7 cellular contexts compared by ENCODE assay signal in genomic region chr11:42822188-42822587, GRCh38.
A peak's percentile ranks its signal among the peaks of the same experiment; 100 is the strongest.
DNase-seq lines count a peak whose midpoint lies in the region; ATAC-seq, FAIRE-seq and TF ChIP-seq lines count a peak whose summit lies in the region.
"Not testable (repeated sequence)": the region's sequence is repeated elsewhere in the genome, so short reads cannot be mapped to it uniquely, and the experiment has no call there.

No MANE protein-coding gene starts in this region.

- H3K56ac ChIP-seq in IMR-90 (ENCODE audit: extremely low read depth, insufficient read depth, low read length); H1 (replicated peaks; ENCODE audit: insufficient read length, low read depth, low read length): not testable (repeated sequence)

- BruUV-seq in IMR-90 (replicated peaks; lab: Mats Ljungman, UMichigan); K562 (replicated peaks; lab: Mats Ljungman, UMichigan); HepG2 (replicated peaks; lab: Mats Ljungman, UMichigan): not testable (repeated sequence)

- H4K91ac ChIP-seq in IMR-90 (ENCODE audit: insufficient read depth, low read depth, low read length); H1 (replicated peaks; ENCODE audit: insufficient read length, low read length); mesenchymal stem cell (ENCODE audit: low read length): not testable (repeated sequence)

- not testable (repeated sequence) for H3K4me2 ChIP-seq in A549; IMR-90 (ENCODE audit: low read depth, low read length); K562 (ENCODE audit: insufficient read depth, low read length); H1 (ENCODE audit: insufficient read depth in 1 of 2, low read depth in 2 of 2, low read length in 2 of 2); HepG2 (ENCODE audit: low read depth, low read length); mesenchymal stem cell (ENCODE audit: low read length, poor library complexity, severe bottlenecking); osteoblast (ENCODE audit: insufficient read depth, low read length)

- H3K27me3 ChIP-seq in IMR-90 (ENCODE audit: control insufficient read depth, insufficient read depth, low read length); K562 (ENCODE audit: control insufficient read depth in 2 of 2, insufficient read depth in 2 of 2, low read length in 2 of 2); H1 (replicated peaks in 1 of 4; ENCODE audit: control insufficient read depth in 3 of 4, extremely low read depth in 1 of 4, insufficient read depth in 3 of 4, low read length in 3 of 4); HepG2 (ENCODE audit: control insufficient read depth in 1 of 2, insufficient read depth in 2 of 2, low read length in 2 of 2); mesenchymal stem cell (ENCODE audit: control insufficient read depth in 1 of 2, insufficient read depth in 1 of 2, low read length in 2 of 2); osteoblast (ENCODE audit: insufficient read depth, low read length): not testable (repeated sequence)

- H3K79me1 ChIP-seq in IMR-90 (ENCODE audit: low read depth in 1 of 2, low read length in 2 of 2); H1 (ENCODE audit: low read depth, low read length); mesenchymal stem cell (replicated peaks; ENCODE audit: low read length, poor library complexity, severe bottlenecking): not testable (repeated sequence)

- H3K36me3 ChIP-seq in IMR-90 (ENCODE audit: control insufficient read depth, insufficient read depth, low read length); K562 (ENCODE audit: control insufficient read depth, insufficient read depth, low read length); H1 (ENCODE audit: control insufficient read depth in 2 of 4, insufficient read depth in 4 of 4, low read length in 3 of 4); HepG2 (replicated peaks in 1 of 2; ENCODE audit: control insufficient read depth in 1 of 2, insufficient read depth in 2 of 2, low read length in 2 of 2); mesenchymal stem cell (ENCODE audit: control insufficient read depth in 1 of 2, insufficient read depth in 2 of 2, low read depth in 1 of 2, low read length in 2 of 2); osteoblast (ENCODE audit: insufficient read depth, low read length): not testable (repeated sequence)

- not testable (repeated sequence) for H3K9me1 ChIP-seq in IMR-90 (ENCODE audit: insufficient read depth, low read length); K562 (ENCODE audit: control insufficient read depth, insufficient read depth, low read length)

- H2BK15ac ChIP-seq in IMR-90 (ENCODE audit: low read depth, low read length); H1 (ENCODE audit: low read length); mesenchymal stem cell (ENCODE audit: low read depth, poor library complexity, severe bottlenecking): not testable (repeated sequence)

- H4K5ac ChIP-seq in IMR-90 (ENCODE audit: low read depth, low read length); H1 (ENCODE audit: insufficient read length, low read depth, low read length): not testable (repeated sequence)

- not testable (repeated sequence) for ATAC-seq in A549; IMR-90 (ENCODE audit: low read depth); K562; HepG2

- WGBS in A549 (ENCODE audit: missing lambda C conversion rate): 43% methylated on average over 6 of the region's 6 CpGs
- WGBS in IMR-90 (ENCODE audit: extremely low coverage in 2 of 2, insufficient read length in 1 of 2), 2 experiments: no CpG with 5 or more reads among the region's 6 CpGs
- 4% methylated on average over 5 of the region's 6 CpGs for WGBS in K562 (ENCODE audit: insufficient coverage, low coverage, missing lambda C conversion rate)
- WGBS in H1 (ENCODE audit: extremely low coverage in 1 of 2, insufficient coverage in 1 of 2, insufficient read length in 1 of 2, insufficient replicate concordance in 2 of 2, low coverage in 1 of 2, low lambda C conversion rate in 2 of 2, missing lambda C conversion rate in 1 of 2), 2 experiments: 91% methylated on average over 6 of the region's 6 CpGs; no CpG with 5 or more reads in 1 of the 2 experiments
- 35% methylated on average over 6 of the region's 6 CpGs for WGBS in HepG2 (ENCODE audit: low lambda C conversion rate)
- WGBS in mesenchymal stem cell: 92% methylated on average over 6 of the region's 6 CpGs

- dilution Hi-C loops in IMR-90 (cut with HindIII; ENCODE audit: low sequenced_read_pairs, unreplicated experiment): not testable (repeated sequence)

- H3K23me2 ChIP-seq in H1 (ENCODE audit: low read depth, low read length): not testable (repeated sequence)

- H4K20me1 ChIP-seq in IMR-90 (ENCODE audit: insufficient read depth, low read length); K562 (replicated peaks; ENCODE audit: control insufficient read depth, insufficient read depth, low read length); H1 (replicated peaks in 1 of 2; ENCODE audit: control insufficient read depth in 1 of 2, insufficient read depth in 2 of 2, low read length in 2 of 2); HepG2 (ENCODE audit: insufficient read depth, low read length); osteoblast (ENCODE audit: insufficient read depth, low read length): not testable (repeated sequence)

- H2BK12ac ChIP-seq in H1 (ENCODE audit: low read depth, low read length); mesenchymal stem cell (ENCODE audit: low read length in 2 of 2): not testable (repeated sequence)

- in situ Hi-C loops in IMR-90 (cut with MboI; ENCODE audit: low sequenced_read_pairs); K562 (cut with MboI); HepG2 (cut with HindIII; ENCODE audit: extremely low pct_ligation_motif_present, low pct_unique_long_range_greater_than_20kb): not testable (repeated sequence)

- not testable (repeated sequence) for H2BK5ac ChIP-seq in IMR-90 (ENCODE audit: low read depth, low read length, poor library complexity, severe bottlenecking); H1 (ENCODE audit: low read depth, low read length)
- peak overlapping the region; percentile 66 for H2BK5ac ChIP-seq in mesenchymal stem cell (ENCODE audit: low read depth, low read length, poor library complexity, severe bottlenecking)

- not testable (repeated sequence) for H4K8ac ChIP-seq in IMR-90 (ENCODE audit: low read depth in 2 of 2, low read length in 2 of 2); H1 (ENCODE audit: extremely low read depth, insufficient read depth, low read length); mesenchymal stem cell (ENCODE audit: low read length)

- H2AK9ac ChIP-seq in IMR-90 (replicated peaks; ENCODE audit: low read depth, low read length, poor library complexity): not testable (repeated sequence)

- H2AFZ ChIP-seq in IMR-90 (replicated peaks; ENCODE audit: low read length, poor library complexity); K562 (ENCODE audit: low read depth, low read length); H1 (ENCODE audit: low read length); HepG2 (ENCODE audit: low read length); mesenchymal stem cell (ENCODE audit: low read depth, low read length); osteoblast (ENCODE audit: low read length): not testable (repeated sequence)

- H3K23ac ChIP-seq in IMR-90 (ENCODE audit: low read depth, low read length); H1 (ENCODE audit: insufficient read length); mesenchymal stem cell (ENCODE audit: low read length in 2 of 2): not testable (repeated sequence)

- H3K14ac ChIP-seq in IMR-90 (replicated peaks; ENCODE audit: low read depth, low read length); H1 (ENCODE audit: insufficient read length); mesenchymal stem cell (ENCODE audit: low read length in 2 of 2): not testable (repeated sequence)

- H3K4me1 ChIP-seq in A549; IMR-90 (ENCODE audit: control insufficient read depth, insufficient read depth, low read length); K562 (replicated peaks in 1 of 2; ENCODE audit: control insufficient read depth in 2 of 2, insufficient read depth in 2 of 2, low read length in 2 of 2); H1 (replicated peaks in 1 of 4; ENCODE audit: control insufficient read depth in 3 of 4, insufficient read depth in 4 of 4, low read length in 3 of 4); HepG2 (ENCODE audit: insufficient read depth, low read length); mesenchymal stem cell (ENCODE audit: control insufficient read depth, insufficient read depth, low read depth, low read length); osteoblast (ENCODE audit: insufficient read depth, low read length): not testable (repeated sequence)

- H3K79me2 ChIP-seq in K562 (ENCODE audit: control insufficient read depth, insufficient read depth, low read length); H1 (ENCODE audit: control insufficient read depth in 1 of 2, insufficient read depth in 2 of 2, low read length in 2 of 2); HepG2 (ENCODE audit: insufficient read depth, low read length); osteoblast (ENCODE audit: insufficient read depth, low read length): not testable (repeated sequence)

- H2AK5ac ChIP-seq in IMR-90 (ENCODE audit: low read depth, low read length); H1 (ENCODE audit: low read depth, low read length); mesenchymal stem cell (ENCODE audit: low read length, severe bottlenecking): not testable (repeated sequence)

- TF ChIP-seq POLR2A in A549 (IDR thresholded peaks at IDR 0.05; ENCODE audit: low read length); IMR-90 (IDR thresholded peaks at IDR 0.05; ENCODE audit: low read depth, low read length); K562 (conservative IDR thresholded peaks at IDR 0.05); H1 (IDR thresholded peaks at IDR 0.05; ENCODE audit: control extremely low read depth in 1 of 2, low read depth in 2 of 2, low read length in 2 of 2); HepG2 (IDR thresholded peaks at IDR 0.05; ENCODE audit: insufficient read depth in 1 of 2, low read depth in 2 of 2, low read length in 2 of 2): not testable (repeated sequence)

- not testable (repeated sequence) for H2BK120ac ChIP-seq in IMR-90 (ENCODE audit: low read depth, low read length); H1 (replicated peaks; ENCODE audit: low read depth, low read length); mesenchymal stem cell (ENCODE audit: low read depth, low read length)

- H3K27ac ChIP-seq in A549; IMR-90 (ENCODE audit: insufficient read depth, low read length); K562 (ENCODE audit: extremely low read depth, low read depth, low read length); H1 (ENCODE audit: low read depth, low read length); HepG2 (ENCODE audit: extremely low read length, insufficient read depth, low read length); mesenchymal stem cell (ENCODE audit: low read length, poor library complexity, severe bottlenecking); osteoblast (ENCODE audit: low read depth, low read length): not testable (repeated sequence)

- not testable (repeated sequence) for H3K4me3 ChIP-seq in A549; IMR-90 (ENCODE audit: insufficient read depth, low read depth, low read length); K562; H1 (ENCODE audit: extremely low read depth in 1 of 4, insufficient read depth in 2 of 4, low read depth in 3 of 4, low read length in 4 of 4); HepG2 (replicated peaks in 1 of 3; ENCODE audit: insufficient read depth in 1 of 3, low read depth in 2 of 3, low read length in 3 of 3); mesenchymal stem cell (ENCODE audit: insufficient read depth in 1 of 2, low read depth in 1 of 2, low read length in 2 of 2); osteoblast (ENCODE audit: insufficient read depth, low read length)

- H3K9me3 ChIP-seq in A549; IMR-90 (ENCODE audit: control insufficient read depth, insufficient read depth, low read length); K562 (replicated peaks; ENCODE audit: control insufficient read depth, insufficient read depth, low read depth, low read length); H1 (ENCODE audit: insufficient read depth in 2 of 2, low read depth in 1 of 2, low read length in 1 of 2); HepG2 (ENCODE audit: low read length); mesenchymal stem cell (ENCODE audit: control insufficient read depth, low read length); osteoblast (ENCODE audit: low read depth, low read length): not testable (repeated sequence)

- CTCF ChIA-PET in A549 (lab: Yijun Ruan, JAX); IMR-90 (lab: Yijun Ruan, JAX); K562 (lab: Yijun Ruan, JAX; ENCODE audit: low intra/inter-chr PET ratio); H1 (lab: Charles Lee; ENCODE audit: partially characterized antibody); HepG2 (lab: Yijun Ruan, JAX; ENCODE audit: low intra/inter-chr PET ratio, low total read pairs): not testable (repeated sequence)

- H3K9ac ChIP-seq in IMR-90 (ENCODE audit: low read depth, low read length); K562 (ENCODE audit: insufficient read depth in 1 of 2, low read depth in 2 of 2, low read length in 2 of 2); H1 (replicated peaks in 1 of 4; ENCODE audit: extremely low read depth in 1 of 4, low read depth in 3 of 4, low read length in 3 of 4); HepG2 (ENCODE audit: insufficient read depth, low read depth, low read length); mesenchymal stem cell (ENCODE audit: low read length): not testable (repeated sequence)

- H3K18ac ChIP-seq in IMR-90 (ENCODE audit: low read depth, low read length); H1 (ENCODE audit: extremely low read depth, low read length); mesenchymal stem cell (ENCODE audit: low read depth in 1 of 2, low read length in 2 of 2): not testable (repeated sequence)

- POLR2A ChIA-PET in A549 (lab: Yijun Ruan, JAX); IMR-90 (lab: Charles Lee; ENCODE audit: unreplicated experiment); H1 (lab: Charles Lee; ENCODE audit: partially characterized antibody); HepG2 (lab: Yijun Ruan, JAX): not testable (repeated sequence)
- POLR2A ChIA-PET in K562 (lab: Yijun Ruan, JAX): interaction anchor here (0.6 kb wide), 1 partner anchor 1355 kb away, joined by 6 read pairs; no protein-coding TSS in a partner anchor

- intact Hi-C loops in IMR-90 (cut with micrococcal nuclease); K562 (cut with micrococcal nuclease); HepG2 (cut with micrococcal nuclease; ENCODE audit: unreplicated experiment): not testable (repeated sequence)

- TF ChIP-seq CTCF in A549 (IDR thresholded peaks at IDR 0.05); IMR-90 (conservative IDR thresholded peaks at IDR 0.05; ENCODE audit: low read depth, low read length); K562 (IDR thresholded peaks at IDR 0.05 in 2 of 3, conservative IDR thresholded peaks at IDR 0.05 in 1 of 3; ENCODE audit: insufficient read depth in 2 of 3, low read depth in 1 of 3, low read length in 3 of 3); H1 (IDR thresholded peaks at IDR 0.05; ENCODE audit: control extremely low read depth in 1 of 3, insufficient read depth in 1 of 3, low read depth in 1 of 3, low read length in 3 of 3); HepG2 (CRISPR knock-in tag; IDR thresholded peaks at IDR 0.05); osteoblast (IDR thresholded peaks at IDR 0.05; ENCODE audit: extremely low read depth, low read depth, low read length): not testable (repeated sequence)

- not testable (repeated sequence) for FAIRE-seq in A549 (lab: Jason Lieb, UNC); K562 (lab: Jason Lieb, UNC); H1 (lab: Jason Lieb, UNC); HepG2 (lab: Jason Lieb, UNC)

- DNase-seq in A549 (ENCODE audit: low read depth in 1 of 2, low spot score in 1 of 2); IMR-90; K562 (ENCODE audit: extremely low read depth in 1 of 4, low spot score in 3 of 4); H1 (ENCODE audit: low read depth in 1 of 2, low spot score in 2 of 2); HepG2 (ENCODE audit: low spot score); mesenchymal stem cell: not testable (repeated sequence)
- peak; percentile 58 for DNase-seq in osteoblast (ENCODE audit: insufficient read length, low spot score, missing footprints)

- TF ChIP-seq EP300 in A549 (IDR thresholded peaks at IDR 0.05); K562 (IDR thresholded peaks at IDR 0.05; ENCODE audit: low read length); H1 (IDR thresholded peaks at IDR 0.05; ENCODE audit: borderline replicate concordance in 1 of 2, low read depth in 2 of 2, low read length in 2 of 2); HepG2 (IDR thresholded peaks at IDR 0.05; ENCODE audit: low read depth in 2 of 2, low read length in 2 of 2); HepG2 (CRISPR knock-in tag; IDR thresholded peaks at IDR 0.05; ENCODE audit: borderline replicate concordance): not testable (repeated sequence)

- TF ChIP-seq RAD21 in A549 (conservative IDR thresholded peaks at IDR 0.05 in 1 of 2, IDR thresholded peaks at IDR 0.05 in 1 of 2); IMR-90 (IDR thresholded peaks at IDR 0.05; ENCODE audit: low read length); K562 (CRISPR knock-in tag; conservative IDR thresholded peaks at IDR 0.05 in 1 of 2, IDR thresholded peaks at IDR 0.05 in 1 of 2); H1 (IDR thresholded peaks at IDR 0.05 in 1 of 2, conservative IDR thresholded peaks at IDR 0.05 in 1 of 2; ENCODE audit: low read depth in 2 of 2, low read length in 2 of 2); HepG2 (CRISPR knock-in tag; IDR thresholded peaks at IDR 0.05): not testable (repeated sequence)

- H2BK20ac ChIP-seq in IMR-90 (ENCODE audit: low read depth, low read length); H1 (ENCODE audit: low read length): not testable (repeated sequence)

- H3K4ac ChIP-seq in IMR-90 (ENCODE audit: low read depth, low read length); H1 (replicated peaks; ENCODE audit: insufficient read length, low read depth, low read length); mesenchymal stem cell (ENCODE audit: low read depth in 1 of 2, low read length in 2 of 2): not testable (repeated sequence)
